Comparison of ENCODE assay signal across 1 cellular context in genomic region chr17:74754832-74755231, GRCh38.
A peak's percentile ranks its signal among the peaks of the same experiment; 100 is the strongest.
TF ChIP-seq lines count a peak whose summit lies in the region.

No MANE protein-coding gene starts in this region.

TF ChIP-seq in HEK293, 187 proteins besides CTCF, POLR2A, EP300 and RAD21 (continued from another document):
- no peak for TF ChIP-seq PRDM10 (tag by site-specific recombination; IDR thresholded peaks at IDR 0.05)
- 0 out of 2 replicates have a peak, but pooled peaks have one; percentile 18 for TF ChIP-seq KLF1 (tag by site-specific recombination; IDR thresholded peaks at IDR 0.05)
